In the genomic region with DNA sequence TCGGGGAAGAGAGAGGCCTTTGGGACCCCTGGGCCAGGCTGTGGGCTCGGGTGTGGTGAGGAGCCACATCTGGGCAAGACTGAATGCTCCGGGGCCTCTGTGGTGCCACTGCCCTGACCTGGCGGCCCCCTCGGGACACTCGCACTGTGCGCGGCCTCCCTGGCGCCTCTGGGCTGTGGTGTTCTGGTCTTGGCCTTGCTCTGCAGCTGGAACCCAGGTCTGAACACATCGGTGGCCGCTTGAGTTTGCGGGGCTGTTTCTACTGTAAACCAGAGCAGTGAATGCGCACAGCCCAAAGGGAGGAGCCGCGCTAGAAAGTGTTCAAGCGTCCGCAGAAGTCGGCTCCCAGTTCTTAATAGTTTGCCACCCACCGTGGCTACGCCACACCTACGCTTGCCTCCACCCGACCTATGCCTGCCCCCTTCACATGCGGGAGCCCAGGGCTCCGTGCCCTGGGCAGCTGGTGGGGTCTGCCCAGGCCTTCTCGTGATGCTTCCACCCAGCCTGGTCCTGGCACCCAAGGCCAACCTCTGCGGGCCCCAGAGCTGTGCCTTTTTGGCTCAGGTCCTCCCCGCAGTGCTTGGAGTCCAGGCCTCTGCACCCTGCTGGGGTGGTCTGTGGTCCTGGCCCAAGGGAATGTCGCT, we compare ENCODE assay signal across 22 cellular contexts.
"Had no signal": no experiment of that assay in that cellular context is flagged by ENCODE, and none has a peak within 500 bp of the region (broad histone marks: within the 10 kb centered on the region; RNA-seq: fewer than 3 reads in every experiment).

No MANE protein-coding gene starts in this region.

- H3K27me3 ChIP-seq: ascending aorta, colonic mucosa, pancreas had no signal

- H3K27ac ChIP-seq: ascending aorta, colonic mucosa, epithelial cell of prostate, pancreas, tibial artery had no signal

- H3K4me3 ChIP-seq: ascending aorta, colonic mucosa, pancreas, tibial artery had no signal

- H3K36me3 ChIP-seq: ascending aorta, colonic mucosa, pancreas, tibial artery had no signal

- H3K9me3 Mint-ChIP-seq: central memory CD8-positive, alpha-beta T cell; endodermal cell had no signal

- H3K9me3 ChIP-seq: ascending aorta, colonic mucosa, pancreas, tibial artery had no signal

- DNase-seq: activated CD4-positive, CD25-positive, alpha-beta regulatory T cell treated with anti-CD3 and anti-CD28 coated beads, Interleukin-2, amount 50 U/mL, for 72 hours; activated CD8-positive, alpha-beta memory T cell treated with anti-CD3 and anti-CD28 coated beads for 24 hours; activated CD8-positive, alpha-beta memory T cell treated with anti-CD3 and anti-CD28 coated beads, Interleukin-2, amount 50 U/mL, for 48 hours; activated effector memory CD4-positive, alpha-beta T cell treated with anti-CD3 and anti-CD28 coated beads, Interleukin-2, amount 50 U/mL, for 16 hours; activated naive CD4-positive, alpha-beta T cell treated with anti-CD3 and anti-CD28 coated beads, Interleukin-2, amount 50 U/mL, for 16 hours; activated T-cell treated with anti-CD3 and anti-CD28 coated beads, Interleukin-2, amount 50 U/mL, for 48 hours; colonic mucosa; endodermal cell; foreskin fibroblast; hippocampal formation; mammary epithelial cell; stimulated activated CD4-positive, alpha-beta T cell treated with anti-CD3 and anti-CD28 coated beads, Interleukin-12 subunit alpha, Interleukin-12 subunit beta, amount 100 ng/mL, for 4 hours; stimulated activated CD4-positive, alpha-beta T cell treated with anti-CD3 and anti-CD28 coated beads, Interleukin-1b, Interleukin-23, amount 100 ng/mL, for 48 hours; stimulated activated CD8-positive, alpha-beta memory T cell treated with anti-CD3 and anti-CD28 coated beads, Interleukin-4, amount 100 ng/mL, for 48 hours; stimulated activated naive CD8-positive, alpha-beta T cell treated with anti-CD3 and anti-CD28 coated beads, Interleukin-15, Interleukin-2, amounts not matched to agents 100 U/mL and 50 U/mL, for 24 hours; substantia nigra; T1000; tibial artery had no signal

- ATAC-seq: pancreas; stimulated activated naive CD8-positive, alpha-beta T cell treated with anti-CD3 and anti-CD28 coated beads, Interleukin-15, Interleukin-2, amounts not matched to agents 100 U/mL and 50 U/mL, for 24 hours had no signal
